In genomic region chr14:67413806-67414769, GRCh38 we compare ENCODE assay signal across 8 cellular contexts. TPM values are rescaled to one million over a fixed set of nuclear protein-coding genes. Genes with fewer than 3 reads are reported as not detected.
A peak's percentile ranks its signal among the peaks of the same experiment; 100 is the strongest.
DNase-seq lines count a peak whose midpoint lies in the region; ATAC-seq and TF ChIP-seq lines count a peak whose summit lies in the region.

No MANE protein-coding gene starts in this region.

- no peak overlapping the region for H3K4me3 ChIP-seq in A673 (ENCODE audit: low read depth, low read length, poor library complexity, severe bottlenecking)
- H3K4me3 ChIP-seq in vagina, result no peak overlapping the region

- H3K9me3 ChIP-seq in A673 (ENCODE audit: low read depth, low read length, poor library complexity, severe bottlenecking) (no peaks in the 10 kb centered on the region), vagina (no peaks in the 10 kb centered on the region)

- peaks cover 62% of the 10 kb centered on the region for H3K4me1 Mint-ChIP-seq in HFFc6 (ENCODE audit: low read depth)
- peaks cover 14% of the 10 kb centered on the region for H3K4me1 Mint-ChIP-seq in activated CD4-positive, alpha-beta memory T cell treated with anti-CD3 and anti-CD28 coated beads for 36 hours (ENCODE audit: low read depth)
- peaks cover 0 to 9% of the 10 kb centered on the region in 2 donors for H3K4me1 Mint-ChIP-seq in effector memory CD8-positive, alpha-beta T cell (ENCODE audit: low read depth in 2 of 2)

- DNase-seq in A673 (ENCODE audit: low spot score) (peak; percentile 88), HFFc6 (peak; percentile 77), iris pigment epithelial cell (ENCODE audit: low read depth) (peak; percentile 76), vagina (ENCODE audit: extremely low spot score in 2 of 2) (no peak)
- DNase-seq in activated CD4-positive, alpha-beta memory T cell treated with anti-CD3 and anti-CD28 coated beads for 36 hours, result peak; percentile 67
- DNase-seq in effector memory CD8-positive, alpha-beta T cell, result no peak

- H3K9me3 Mint-ChIP-seq in HFFc6, result no peaks in the 10 kb centered on the region
- H3K9me3 Mint-ChIP-seq in activated CD4-positive, alpha-beta memory T cell treated with anti-CD3 and anti-CD28 coated beads for 36 hours, result no peaks in the 10 kb centered on the region
- no peaks in the 10 kb centered on the region for H3K9me3 Mint-ChIP-seq in effector memory CD8-positive, alpha-beta T cell

- TF ChIP-seq CTCF in A673 (conservative IDR thresholded peaks at IDR 0.05; ENCODE audit: low read depth, low read length) (no peak), HFFc6 (IDR thresholded peaks at IDR 0.05) (no peak), vagina (IDR thresholded peaks at IDR 0.05) (no peak)

- peak overlapping the region; percentile 88 for H3K27ac Mint-ChIP-seq in HFFc6
- H3K27ac Mint-ChIP-seq in activated CD4-positive, alpha-beta memory T cell treated with anti-CD3 and anti-CD28 coated beads for 36 hours, result no peak overlapping the region
- H3K27ac Mint-ChIP-seq in effector memory CD8-positive, alpha-beta T cell, result no peak overlapping the region

- POLR2A ChIA-PET in A673 (lab: Charles Lee; ENCODE audit: low non-redundant PET), result no interaction called here
- POLR2A ChIA-PET in activated CD4-positive, alpha-beta memory T cell treated with anti-CD3 and anti-CD28 coated beads for 36 hours (lab: Charles Lee), result no interaction called here

- no peaks in the 10 kb centered on the region for H3K36me3 Mint-ChIP-seq in HFFc6 (ENCODE audit: low read depth)
- H3K36me3 Mint-ChIP-seq in activated CD4-positive, alpha-beta memory T cell treated with anti-CD3 and anti-CD28 coated beads for 36 hours, result no peaks in the 10 kb centered on the region
- H3K36me3 Mint-ChIP-seq in effector memory CD8-positive, alpha-beta T cell (ENCODE audit: insufficient read depth), result peaks cover 6% of the 10 kb centered on the region

- CTCF ChIA-PET in A673 (lab: Charles Lee), result no interaction called here
- CTCF ChIA-PET in activated CD4-positive, alpha-beta memory T cell treated with anti-CD3 and anti-CD28 coated beads for 36 hours (lab: Charles Lee), result interaction anchor here (1.4 to 1.9 kb wide), 5 partner anchors 10 to 291 kb away, joined by 3 to 11 read pairs (median 3); partner anchors contain the start of gene PIGH

- H3K27me3 ChIP-seq in A673 (replicated peaks; ENCODE audit: insufficient read depth, low read depth, low read length, poor library complexity), result no peaks in the 10 kb centered on the region
- no peaks in the 10 kb centered on the region for H3K27me3 ChIP-seq in vagina

- TF ChIP-seq POLR2A in vagina (IDR thresholded peaks at IDR 0.05), result no peak

- no peak for ATAC-seq in GM19351 (IDR thresholded peaks at IDR 0.05; ENCODE audit: unreplicated experiment)
- ATAC-seq in GM18861 (IDR thresholded peaks at IDR 0.05; ENCODE audit: unreplicated experiment), result no peak
- ATAC-seq in effector memory CD8-positive, alpha-beta T cell (replicated peaks), result no peak

- H3K4me1 ChIP-seq in A673 (ENCODE audit: insufficient read depth, low read length, poor library complexity, severe bottlenecking) (no peaks in the 10 kb centered on the region), vagina (peaks cover 11% of the 10 kb centered on the region)

- no peaks in the 10 kb centered on the region for H3K36me3 ChIP-seq in A673 (ENCODE audit: insufficient read depth, low read length, poor library complexity, severe bottlenecking)
- H3K36me3 ChIP-seq in vagina, result no peaks in the 10 kb centered on the region

- peak overlapping the region; percentile 57 for H3K4me3 Mint-ChIP-seq in HFFc6
- no peak overlapping the region for H3K4me3 Mint-ChIP-seq in activated CD4-positive, alpha-beta memory T cell treated with anti-CD3 and anti-CD28 coated beads for 36 hours
- H3K4me3 Mint-ChIP-seq in effector memory CD8-positive, alpha-beta T cell, result no peak overlapping the region

- intact Hi-C loops in A673 (cut with micrococcal nuclease; ENCODE audit: unreplicated experiment) (no loop called here), vagina (cut with DNase I) (no loop called here)
- intact Hi-C loops in activated CD4-positive, alpha-beta memory T cell treated with anti-CD3 and anti-CD28 coated beads for 36 hours (cut with micrococcal nuclease), result no loop called here

- H3K27ac ChIP-seq in A673 (ENCODE audit: low read depth, low read length, poor library complexity, severe bottlenecking) (no peak overlapping the region), vagina (no peak overlapping the region)

- no TSS peak for BruUV-seq in A673 (replicated peaks; lab: Mats Ljungman, UMichigan)

- peaks cover 5% of the 10 kb centered on the region for H3K27me3 Mint-ChIP-seq in HFFc6 (ENCODE audit: insufficient read depth)
- H3K27me3 Mint-ChIP-seq in activated CD4-positive, alpha-beta memory T cell treated with anti-CD3 and anti-CD28 coated beads for 36 hours, result peaks cover 2% of the 10 kb centered on the region
- peaks cover 27 to 40% of the 10 kb centered on the region in 2 donors for H3K27me3 Mint-ChIP-seq in effector memory CD8-positive, alpha-beta T cell

RNA-seq across cellular contexts. Expression of gene PLEK2, which starts 2.1 kb away (rescaled TPM):
- total RNA-seq in A673 (2021), result 3.7 and 6.8 TPM in 2 replicates
- 10 to 100 TPM in 5 of 6 experiments, 1 to 10 TPM in 1; 8.7 to 23.8 (median 19.5) TPM for total RNA-seq in HFFc6 (2021; fragmentation: NEBNext Ultra II Directional; extraction: Animal tissue kit (Norgen Biotek cat#: 25700))
- total RNA-seq in activated CD4-positive, alpha-beta memory T cell treated with anti-CD3 and anti-CD28 coated beads for 36 hours, result 1 to 10 TPM; 2.6 to 4.1 TPM
- 4.4 TPM for total RNA-seq in vagina

RNA-seq across cellular contexts. Expression of gene EIF2S1, which starts 54.0 kb away (rescaled TPM):
- total RNA-seq in A673 (2021) (236 and 302 TPM in 2 replicates), vagina (30.4 TPM)
- 100 to 1,000 TPM; 163 to 218 (median 178) TPM for total RNA-seq in HFFc6 (2021; fragmentation: NEBNext Ultra II Directional; extraction: Animal tissue kit (Norgen Biotek cat#: 25700))
- 100 to 1,000 TPM; 238 to 240 TPM for total RNA-seq in activated CD4-positive, alpha-beta memory T cell treated with anti-CD3 and anti-CD28 coated beads for 36 hours

RNA-seq across cellular contexts. Expression of gene ATP6V1D, which starts 54.5 kb away (rescaled TPM):
- 111 and 122 TPM in 2 replicates for total RNA-seq in A673 (2021)
- total RNA-seq in HFFc6 (2021; fragmentation: NEBNext Ultra II Directional; extraction: Animal tissue kit (Norgen Biotek cat#: 25700)), result 100 to 1,000 TPM; 135 to 167 (median 150) TPM
- 10 to 100 TPM; 28.3 to 31.7 TPM for total RNA-seq in activated CD4-positive, alpha-beta memory T cell treated with anti-CD3 and anti-CD28 coated beads for 36 hours
- total RNA-seq in vagina, result 23.8 TPM

Comparison
In these comparisons a context has a peak if more than half of its experiments do, and no peak if none do; other contexts are left out.
1. DNase-seq: peak in A673 (single experiment), HFFc6 (single experiment), activated CD4-positive, alpha-beta memory T cell treated with anti-CD3 and anti-CD28 coated beads for 36 hours (single experiment) and iris pigment epithelial cell (single experiment); none in vagina (0 of 2) and effector memory CD8-positive, alpha-beta T cell (0 of 3).